Comparison of ENCODE assay signal across 1 cellular context in the genomic region with DNA sequence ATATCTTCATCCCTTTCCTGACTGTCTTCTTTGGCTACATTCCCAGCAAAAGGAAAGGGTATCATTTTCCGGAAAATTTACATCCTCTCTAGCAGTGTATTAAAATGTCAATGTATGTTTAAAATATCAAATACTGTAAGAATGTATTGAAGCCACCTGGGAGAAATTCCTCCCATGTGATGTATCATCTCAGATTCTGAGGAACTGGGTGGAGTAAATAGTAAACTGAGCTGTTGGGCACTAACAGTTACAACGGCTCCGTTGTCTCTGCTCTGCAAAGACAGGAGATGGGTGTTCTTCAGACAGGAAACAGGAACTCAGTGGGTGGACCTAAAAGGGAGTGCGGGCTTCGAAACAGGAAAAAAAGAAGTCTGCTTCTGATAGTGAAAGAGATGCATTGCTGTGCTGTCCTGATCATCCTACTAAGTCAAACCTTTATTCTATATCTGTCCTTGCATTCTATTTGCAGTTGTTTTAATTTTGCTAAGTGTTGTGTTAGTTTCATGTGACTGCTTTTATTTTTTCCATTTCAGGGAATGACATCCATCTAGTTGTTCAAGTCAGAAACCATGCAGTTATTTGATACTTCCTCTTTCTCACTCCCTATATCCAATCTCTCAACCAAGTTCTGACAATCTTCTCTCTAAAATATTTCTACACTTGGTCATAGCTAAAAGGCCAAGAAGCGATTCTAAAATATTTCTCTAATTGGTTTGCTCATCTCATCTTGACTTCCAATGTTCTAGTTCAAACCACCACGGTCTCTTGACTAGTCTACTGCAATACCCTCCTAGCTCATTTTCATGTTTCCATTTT.
TF ChIP-seq lines count a peak whose summit lies in the region.

No MANE protein-coding gene starts in this region.

TF ChIP-seq in GM12878, 131 proteins besides CTCF, POLR2A, EP300 and RAD21 (continued from another document):
- TF ChIP-seq, protein P1, sequence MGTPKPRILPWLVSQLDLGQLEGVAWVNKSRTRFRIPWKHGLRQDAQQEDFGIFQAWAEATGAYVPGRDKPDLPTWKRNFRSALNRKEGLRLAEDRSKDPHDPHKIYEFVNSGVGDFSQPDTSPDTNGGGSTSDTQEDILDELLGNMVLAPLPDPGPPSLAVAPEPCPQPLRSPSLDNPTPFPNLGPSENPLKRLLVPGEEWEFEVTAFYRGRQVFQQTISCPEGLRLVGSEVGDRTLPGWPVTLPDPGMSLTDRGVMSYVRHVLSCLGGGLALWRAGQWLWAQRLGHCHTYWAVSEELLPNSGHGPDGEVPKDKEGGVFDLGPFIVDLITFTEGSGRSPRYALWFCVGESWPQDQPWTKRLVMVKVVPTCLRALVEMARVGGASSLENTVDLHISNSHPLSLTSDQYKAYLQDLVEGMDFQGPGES (IDR thresholded peaks at IDR 0.05) = no peak
- TF ChIP-seq NFXL1 (IDR thresholded peaks at IDR 0.05; ENCODE audit: borderline replicate concordance) = no peak
- TF ChIP-seq, protein P2, sequence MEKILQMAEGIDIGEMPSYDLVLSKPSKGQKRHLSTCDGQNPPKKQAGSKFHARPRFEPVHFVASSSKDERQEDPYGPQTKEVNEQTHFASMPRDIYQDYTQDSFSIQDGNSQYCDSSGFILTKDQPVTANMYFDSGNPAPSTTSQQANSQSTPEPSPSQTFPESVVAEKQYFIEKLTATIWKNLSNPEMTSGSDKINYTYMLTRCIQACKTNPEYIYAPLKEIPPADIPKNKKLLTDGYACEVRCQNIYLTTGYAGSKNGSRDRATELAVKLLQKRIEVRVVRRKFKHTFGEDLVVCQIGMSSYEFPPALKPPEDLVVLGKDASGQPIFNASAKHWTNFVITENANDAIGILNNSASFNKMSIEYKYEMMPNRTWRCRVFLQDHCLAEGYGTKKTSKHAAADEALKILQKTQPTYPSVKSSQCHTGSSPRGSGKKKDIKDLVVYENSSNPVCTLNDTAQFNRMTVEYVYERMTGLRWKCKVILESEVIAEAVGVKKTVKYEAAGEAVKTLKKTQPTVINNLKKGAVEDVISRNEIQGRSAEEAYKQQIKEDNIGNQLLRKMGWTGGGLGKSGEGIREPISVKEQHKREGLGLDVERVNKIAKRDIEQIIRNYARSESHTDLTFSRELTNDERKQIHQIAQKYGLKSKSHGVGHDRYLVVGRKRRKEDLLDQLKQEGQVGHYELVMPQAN (conservative IDR thresholded peaks at IDR 0.05) = no peak
